ENCODE assay signal across 10 cellular contexts in the genomic region with DNA sequence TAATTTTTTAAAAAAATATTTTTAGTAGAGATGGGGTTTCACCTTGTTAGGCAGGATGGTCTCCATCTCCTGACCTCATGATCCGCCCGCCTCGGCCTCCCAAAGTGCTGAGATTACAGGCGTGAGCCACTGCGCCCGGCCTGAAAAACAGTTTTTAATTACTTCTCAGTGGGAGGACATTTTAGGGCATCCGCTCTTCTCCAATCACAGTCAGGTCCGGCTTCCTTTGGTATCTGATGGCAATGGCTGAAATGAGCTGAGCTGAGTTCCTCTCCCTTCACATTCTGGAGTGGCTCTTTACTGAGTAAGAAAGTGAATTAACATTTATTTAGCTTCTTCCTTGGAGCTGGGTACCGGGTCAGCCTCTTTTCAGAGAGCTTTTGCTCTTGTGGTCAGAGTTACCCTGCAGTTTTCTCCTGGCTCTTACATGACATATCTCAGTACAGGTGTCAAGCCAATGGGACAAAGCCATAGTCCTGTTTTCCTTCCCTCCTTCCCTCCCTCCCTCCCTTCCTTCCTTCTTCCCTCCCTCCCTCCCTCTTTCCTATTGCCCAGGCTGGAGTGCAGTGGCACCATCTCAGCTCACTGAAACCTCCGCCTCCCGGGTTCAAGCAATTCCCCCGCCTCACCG. TPM values are rescaled to one million over a fixed set of nuclear protein-coding genes. Genes with fewer than 3 reads are reported as not detected.
A peak's percentile ranks its signal among the peaks of the same experiment; 100 is the strongest.
DNase-seq lines count a peak whose midpoint lies in the region; ATAC-seq, FAIRE-seq and TF ChIP-seq lines count a peak whose summit lies in the region.
"Had no signal": no experiment of that assay in that cellular context is flagged by ENCODE, and none has a peak within 500 bp of the region (broad histone marks: within the 10 kb centered on the region; RNA-seq: fewer than 3 reads in every experiment).

No MANE protein-coding gene starts in this region.

- no peak overlapping the region for H3K9ac ChIP-seq in HUES48 (ENCODE audit: low read depth, low read length)

- H3K4me1 ChIP-seq in CD8-positive, alpha-beta memory T cell (ENCODE audit: insufficient read depth, low read length), result no peaks in the 10 kb centered on the region
- no peaks in the 10 kb centered on the region for H3K4me1 ChIP-seq in HUES48 (ENCODE audit: control insufficient read depth, insufficient read depth, low read length)
- peaks cover 0 to 24% (median 0%) of the 10 kb centered on the region in 4 donors for H3K4me1 ChIP-seq in Peyer's patch

- H3K27ac ChIP-seq in CD8-positive, alpha-beta memory T cell (ENCODE audit: low read depth, low read length), result no peak overlapping the region
- H3K27ac ChIP-seq in HUES48 (ENCODE audit: low read depth, low read length), result peak overlapping the region; percentile 79
- H3K27ac ChIP-seq in Peyer's patch, result no peak overlapping the region

- no peaks in the 10 kb centered on the region for H3K36me3 ChIP-seq in CD8-positive, alpha-beta memory T cell (ENCODE audit: insufficient read depth, low read length)
- peaks cover 16% of the 10 kb centered on the region; the same call in 1 of the 2 replicates for H3K36me3 ChIP-seq in HUES48 (ENCODE audit: control insufficient read depth, insufficient read depth, low read length)
- peaks cover 0 to 16% (median 0%) of the 10 kb centered on the region in 3 donors for H3K36me3 ChIP-seq in Peyer's patch
- H3K36me3 ChIP-seq: uterus had no signal

- H3K27me3 ChIP-seq in CD8-positive, alpha-beta memory T cell (ENCODE audit: insufficient read depth, low read length, poor library complexity, severe bottlenecking), result no peaks in the 10 kb centered on the region
- H3K27me3 ChIP-seq in HUES48 (ENCODE audit: control insufficient read depth, insufficient read depth, low read length), result no peaks in the 10 kb centered on the region
- no peaks in the 10 kb centered on the region for H3K27me3 ChIP-seq in Peyer's patch
- H3K27me3 ChIP-seq: uterus had no signal

- H3K9me3 ChIP-seq in CD8-positive, alpha-beta memory T cell (ENCODE audit: low read length), result no peaks in the 10 kb centered on the region
- H3K9me3 ChIP-seq in HUES48 (ENCODE audit: control insufficient read depth, insufficient read depth, low read length) (no peaks in the 10 kb centered on the region), Peyer's patch (no peaks in the 10 kb centered on the region)
- H3K9me3 ChIP-seq: uterus had no signal

- TF ChIP-seq POLR2A in Peyer's patch (IDR thresholded peaks at IDR 0.05) (no peak), H54 (IDR thresholded peaks at IDR 0.05; ENCODE audit: low read depth, low read length) (no peak)

- FAIRE-seq in H54 (lab: Jason Lieb, UNC), result no peak

- no peak for ATAC-seq in GM19328 (IDR thresholded peaks at IDR 0.05; ENCODE audit: unreplicated experiment)

- H3K9me3 Mint-ChIP-seq in CD8-positive, alpha-beta memory T cell, result no peaks in the 10 kb centered on the region
- no peaks in the 10 kb centered on the region for H3K9me3 Mint-ChIP-seq in chondrocyte (ENCODE audit: low read depth)
- H3K9me3 Mint-ChIP-seq in neural crest cell, result no peaks in the 10 kb centered on the region

- CTCF ChIA-PET in CD8-positive, alpha-beta memory T cell (lab: Charles Lee), result no interaction called here

- peak overlapping the region in 4 of 8 donors; percentile 17 to 95 (median 90) for H3K27ac Mint-ChIP-seq in CD8-positive, alpha-beta memory T cell
- peak overlapping the region; percentile 92 for H3K27ac Mint-ChIP-seq in chondrocyte (ENCODE audit: unreplicated experiment)
- H3K27ac Mint-ChIP-seq in neural crest cell (ENCODE audit: unreplicated experiment), result no peak overlapping the region

- POLR2A ChIA-PET in CD8-positive, alpha-beta memory T cell (lab: Charles Lee), result no interaction called here

- peak overlapping the region in 5 of 7 donors; percentile 44 to 96 (median 90) for H3K4me3 Mint-ChIP-seq in CD8-positive, alpha-beta memory T cell
- H3K4me3 Mint-ChIP-seq in chondrocyte (ENCODE audit: unreplicated experiment) (peak overlapping the region; percentile 93), neural crest cell (peak overlapping the region; percentile 97)

- H3K4me1 Mint-ChIP-seq in CD8-positive, alpha-beta memory T cell, result peaks cover 23 to 35% (median 33%) of the 10 kb centered on the region in 3 donors
- H3K4me1 Mint-ChIP-seq in chondrocyte (ENCODE audit: low read depth) (peaks cover 34% of the 10 kb centered on the region), neural crest cell (peaks cover 12% of the 10 kb centered on the region)

- H3K4me3 ChIP-seq in CD8-positive, alpha-beta memory T cell (ENCODE audit: low read length), result no peak overlapping the region
- H3K4me3 ChIP-seq in HUES48 (ENCODE audit: low read depth, low read length), result peak overlapping the region; percentile 92
- H3K4me3 ChIP-seq in Peyer's patch, result no peak overlapping the region

- no peak for TF ChIP-seq CTCF in chondrocyte (IDR thresholded peaks at IDR 0.05)
- no peak for TF ChIP-seq CTCF in neural crest cell (conservative IDR thresholded peaks at IDR 0.05)
- no peak for TF ChIP-seq CTCF in Peyer's patch (IDR thresholded peaks at IDR 0.05)

- H3K27me3 Mint-ChIP-seq in CD8-positive, alpha-beta memory T cell, result no peaks in the 10 kb centered on the region
- H3K27me3 Mint-ChIP-seq in chondrocyte (ENCODE audit: low read depth), result no peaks in the 10 kb centered on the region
- H3K27me3 Mint-ChIP-seq in neural crest cell (ENCODE audit: low read depth), result peaks cover 18% of the 10 kb centered on the region

- peaks cover 0 to 35% (median 6%) of the 10 kb centered on the region in 3 donors for H3K36me3 Mint-ChIP-seq in CD8-positive, alpha-beta memory T cell
- peaks cover 19% of the 10 kb centered on the region for H3K36me3 Mint-ChIP-seq in chondrocyte (ENCODE audit: low read depth)
- peaks cover 8% of the 10 kb centered on the region for H3K36me3 Mint-ChIP-seq in neural crest cell (ENCODE audit: low read depth)

- DNase-seq in CD8-positive, alpha-beta memory T cell, result no peak
- DNase-seq in chondrocyte (ENCODE audit: low spot score), result no peak
- DNase-seq in neural crest cell (ENCODE audit: low read depth, low spot score), result no peak
- DNase-seq in Peyer's patch, result no peak
- no peak for DNase-seq in H54 (ENCODE audit: insufficient read length, low spot score)
- DNase-seq in H4 (ENCODE audit: low spot score), result no peak
- DNase-seq: NCI-H82 had no signal

RNA-seq across cellular contexts. Expression of a gene that starts 1.1 kb away (rescaled TPM):
- 10 to 100 TPM; 40.9 to 41.7 TPM for total RNA-seq in CD8-positive, alpha-beta memory T cell
- 22.1 TPM for polyA plus RNA-seq in CD8-positive, alpha-beta memory T cell
- total RNA-seq in chondrocyte (13.5 to 17.8 TPM (median 13.5 TPM) in 3 replicates), neural crest cell (16.5 TPM in 2 replicates), Peyer's patch (10 to 100 TPM in 3 of 4 donors, 1 to 10 TPM in 1; 9.5 to 28.6 (median 12.4) TPM)
- 4.9 and 11.8 TPM in 2 replicates for total RNA-seq in H4 (2014; rRNA removed; shearing (Covaris generic))
